12 cellular contexts compared by ENCODE assay signal in genomic region chr4:158176776-158177175, GRCh38. TPM values are rescaled to one million over a fixed set of nuclear protein-coding genes. Genes with fewer than 3 reads are reported as not detected.
"Had no signal": no experiment of that assay in that cellular context is flagged by ENCODE, and none has a peak within 500 bp of the region (broad histone marks: within the 10 kb centered on the region; RNA-seq: fewer than 3 reads in every experiment).

No MANE protein-coding gene starts in this region.

- H3K27me3 Mint-ChIP-seq: central memory CD8-positive, alpha-beta T cell had no signal

- H3K4me3 ChIP-seq: coronary artery had no signal

- H3K27ac Mint-ChIP-seq: activated CD4-positive, alpha-beta memory T cell treated with anti-CD3 and anti-CD28 coated beads, Interleukin-2, amount 10 ng/mL, durations not matched to agents 7 days and 5 days; activated naive CD4-positive, alpha-beta T cell treated with anti-CD3 and anti-CD28 coated beads, Interleukin-2, amount 10 ng/mL, durations not matched to agents 7 days and 5 days; activated T-cell treated with anti-CD3 and anti-CD28 coated beads, Interleukin-2, amount 50 U/mL, for 24 hours; stimulated activated memory B cell treated with anti-CD40 and anti-IgM and Interleukin-4, amounts not matched to agents 10 μg/mL and 1 μg/mL and 100 μg/mL, for 72 hours had no signal

- H3K9me3 Mint-ChIP-seq: activated CD4-positive, alpha-beta memory T cell treated with anti-CD3 and anti-CD28 coated beads, Interleukin-2, amount 10 ng/mL, durations not matched to agents 7 days and 5 days; activated naive CD4-positive, alpha-beta T cell treated with anti-CD3 and anti-CD28 coated beads, Interleukin-2, amount 10 ng/mL, durations not matched to agents 7 days and 5 days; activated T-cell treated with anti-CD3 and anti-CD28 coated beads, Interleukin-2, amount 50 U/mL, for 24 hours; central memory CD8-positive, alpha-beta T cell; neural crest cell; stimulated activated memory B cell treated with anti-CD40 and anti-IgM and Interleukin-4, amounts not matched to agents 10 μg/mL and 1 μg/mL and 100 μg/mL, for 72 hours had no signal

- H3K36me3 Mint-ChIP-seq: activated naive CD4-positive, alpha-beta T cell treated with anti-CD3 and anti-CD28 coated beads, Interleukin-2, amount 10 ng/mL, durations not matched to agents 7 days and 5 days; stimulated activated memory B cell treated with anti-CD40 and anti-IgM and Interleukin-4, amounts not matched to agents 10 μg/mL and 1 μg/mL and 100 μg/mL, for 72 hours had no signal

- DNase-seq: activated CD4-positive, alpha-beta memory T cell treated with anti-CD3 and anti-CD28 coated beads, Interleukin-2, amount 10 ng/mL, durations not matched to agents 7 days and 5 days; activated CD4-positive, alpha-beta T cell treated with anti-CD3 and anti-CD28 coated beads for 1 hour; activated naive CD4-positive, alpha-beta T cell treated with anti-CD3 and anti-CD28 coated beads, Interleukin-2, amount 10 ng/mL, durations not matched to agents 7 days and 5 days; activated T-cell treated with anti-CD3 and anti-CD28 coated beads, Interleukin-2, amount 50 U/mL, for 24 hours; stimulated activated CD4-positive, alpha-beta T cell treated with anti-CD3 and anti-CD28 coated beads, Interleukin-12 subunit alpha, Interleukin-12 subunit beta, amount 100 ng/mL, for 4 hours; T-helper 1 cell; T1000 had no signal

- H3K4me3 Mint-ChIP-seq: activated CD4-positive, alpha-beta memory T cell treated with anti-CD3 and anti-CD28 coated beads, Interleukin-2, amount 10 ng/mL, durations not matched to agents 7 days and 5 days; activated naive CD4-positive, alpha-beta T cell treated with anti-CD3 and anti-CD28 coated beads, Interleukin-2, amount 10 ng/mL, durations not matched to agents 7 days and 5 days; activated T-cell treated with anti-CD3 and anti-CD28 coated beads, Interleukin-2, amount 50 U/mL, for 24 hours; central memory CD8-positive, alpha-beta T cell; neural crest cell; stimulated activated memory B cell treated with anti-CD40 and anti-IgM and Interleukin-4, amounts not matched to agents 10 μg/mL and 1 μg/mL and 100 μg/mL, for 72 hours had no signal

- H3K4me1 Mint-ChIP-seq: activated naive CD4-positive, alpha-beta T cell treated with anti-CD3 and anti-CD28 coated beads, Interleukin-2, amount 10 ng/mL, durations not matched to agents 7 days and 5 days; central memory CD8-positive, alpha-beta T cell had no signal

- ATAC-seq: SK-N-SH treated with all-trans-retinoic acid at 6 μM for 48 hours had no signal

RNA-seq across cellular contexts. Expression of gene GASK1B, which starts 4.0 kb away (rescaled TPM):
- total RNA-seq: activated CD4-positive, alpha-beta memory T cell treated with anti-CD3 and anti-CD28 coated beads, Interleukin-2, amount 10 ng/mL, durations not matched to agents 7 days and 5 days had no signal

RNA-seq across cellular contexts. Expression of gene TMEM144, which starts 33.5 kb away (rescaled TPM):
- total RNA-seq: activated CD4-positive, alpha-beta memory T cell treated with anti-CD3 and anti-CD28 coated beads, Interleukin-2, amount 10 ng/mL, durations not matched to agents 7 days and 5 days had no signal
